Comparison of ENCODE assay signal across 12 cellular contexts in the genomic region with DNA sequence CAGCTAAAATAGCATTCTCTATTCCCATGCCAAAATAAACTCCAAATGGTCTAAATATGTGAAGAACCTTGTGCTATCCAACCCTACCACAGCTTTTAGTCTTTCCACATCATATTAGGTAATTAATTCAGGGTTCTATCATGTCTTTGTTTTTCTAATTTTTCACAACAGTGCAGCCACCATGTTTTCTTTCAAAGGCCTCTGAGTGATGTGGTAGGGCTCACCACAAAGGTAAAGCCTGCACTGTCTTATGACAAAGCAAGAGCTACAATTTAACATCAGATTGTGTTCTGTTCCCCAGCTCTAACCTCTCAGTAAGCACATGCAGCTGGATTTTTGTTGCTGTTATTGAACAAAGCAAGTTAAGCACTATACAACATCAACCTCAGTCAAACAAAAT. TPM values are rescaled to one million over a fixed set of nuclear protein-coding genes. Genes with fewer than 3 reads are reported as not detected.
DNase-seq lines count a peak whose midpoint lies in the region; ATAC-seq and TF ChIP-seq lines count a peak whose summit lies in the region.
"Had no signal": no experiment of that assay in that cellular context is flagged by ENCODE, and none has a peak within 500 bp of the region (broad histone marks: within the 10 kb centered on the region; RNA-seq: fewer than 3 reads in every experiment).

No MANE protein-coding gene starts in this region.

- H3K4me3 ChIP-seq in GM12864 (ENCODE audit: low read depth, low read length) (peak overlapping the region; percentile 14; the same call in 1 of the 2 replicates), Peyer's patch (no peak overlapping the region)

- TF ChIP-seq POLR2A in Peyer's patch (IDR thresholded peaks at IDR 0.05) = no peak

- no peaks in the 10 kb centered on the region for H3K9me3 ChIP-seq in Peyer's patch

- ATAC-seq in GM21515 (IDR thresholded peaks at IDR 0.05; ENCODE audit: unreplicated experiment) (peak; percentile 30), memory B cell (ENCODE audit: low read depth) (no peak), GM21381 (IDR thresholded peaks at IDR 0.05; ENCODE audit: unreplicated experiment) (no peak), HG02588 (IDR thresholded peaks at IDR 0.05; ENCODE audit: unreplicated experiment) (no peak)

- H3K27ac Mint-ChIP-seq in memory B cell = peak overlapping the region; percentile 90
- no peak overlapping the region for H3K27ac Mint-ChIP-seq in activated CD4-positive, alpha-beta T cell treated with anti-CD3 and anti-CD28 coated beads, Interleukin-2, amount 10 ng/mL, durations not matched to agents 24 days and 14 days
- H3K27ac Mint-ChIP-seq: CD4-positive, CD25-positive, alpha-beta regulatory T cell; T-cell had no signal

- H3K36me3 ChIP-seq in Peyer's patch = no peaks in the 10 kb centered on the region

- no peaks in the 10 kb centered on the region for H3K27me3 Mint-ChIP-seq in memory B cell
- H3K27me3 Mint-ChIP-seq in activated CD4-positive, alpha-beta T cell treated with anti-CD3 and anti-CD28 coated beads, Interleukin-2, amount 10 ng/mL, durations not matched to agents 24 days and 14 days = peaks cover 4% of the 10 kb centered on the region
- H3K27me3 Mint-ChIP-seq: CD4-positive, CD25-positive, alpha-beta regulatory T cell; T-cell had no signal

- H3K27me3 ChIP-seq in Peyer's patch = no peaks in the 10 kb centered on the region

- intact Hi-C loops in activated CD4-positive, alpha-beta T cell treated with anti-CD3 and anti-CD28 coated beads, Interleukin-2, amount 10 ng/mL, durations not matched to agents 24 days and 14 days (cut with micrococcal nuclease) = loop anchor here (5.0 kb wide), 1 partner anchor 52 kb away; the partner anchor contains the start of gene MEF2C

- DNase-seq in GM12864 (ENCODE audit: low read depth) (no peak), Peyer's patch (no peak), memory B cell (ENCODE audit: low spot score in 2 of 2) (no peak), DMS 273 treated with DMSO at 0.1 percent for 48 hours (lab: John Stamatoyannopoulos, UW) (no peak)
- no peak for DNase-seq in activated CD4-positive, alpha-beta T cell treated with anti-CD3 and anti-CD28 coated beads, Interleukin-2, amount 10 ng/mL, durations not matched to agents 24 days and 14 days
- DNase-seq: activated CD4-positive, alpha-beta T cell treated with anti-CD3 and anti-CD28 coated beads, Interleukin-2, amount 50 U/mL, for 4 hours; activated naive CD4-positive, alpha-beta T cell treated with Interleukin-2 at 50 U/mL for 16 hours; CD4-positive, CD25-positive, alpha-beta regulatory T cell; T-cell had no signal

- peak overlapping the region; percentile 59 for H3K4me3 Mint-ChIP-seq in memory B cell
- no peak overlapping the region for H3K4me3 Mint-ChIP-seq in activated CD4-positive, alpha-beta T cell treated with anti-CD3 and anti-CD28 coated beads, Interleukin-2, amount 10 ng/mL, durations not matched to agents 24 days and 14 days
- H3K4me3 Mint-ChIP-seq: CD4-positive, CD25-positive, alpha-beta regulatory T cell; T-cell had no signal

- peaks cover 5% of the 10 kb centered on the region for H3K36me3 Mint-ChIP-seq in memory B cell
- H3K36me3 Mint-ChIP-seq in activated CD4-positive, alpha-beta T cell treated with anti-CD3 and anti-CD28 coated beads, Interleukin-2, amount 10 ng/mL, durations not matched to agents 24 days and 14 days (ENCODE audit: low read depth) = no peaks in the 10 kb centered on the region
- H3K36me3 Mint-ChIP-seq: CD4-positive, CD25-positive, alpha-beta regulatory T cell; T-cell had no signal

- peak overlapping the region; percentile 26 to 74 (median 53) for H3K27ac ChIP-seq in Peyer's patch

- peaks cover 47% of the 10 kb centered on the region for H3K4me1 Mint-ChIP-seq in memory B cell
- peaks cover 38% of the 10 kb centered on the region for H3K4me1 Mint-ChIP-seq in activated CD4-positive, alpha-beta T cell treated with anti-CD3 and anti-CD28 coated beads, Interleukin-2, amount 10 ng/mL, durations not matched to agents 24 days and 14 days

- no peaks in the 10 kb centered on the region for H3K9me3 Mint-ChIP-seq in memory B cell
- H3K9me3 Mint-ChIP-seq in activated CD4-positive, alpha-beta T cell treated with anti-CD3 and anti-CD28 coated beads, Interleukin-2, amount 10 ng/mL, durations not matched to agents 24 days and 14 days = no peaks in the 10 kb centered on the region
- H3K9me3 Mint-ChIP-seq: CD4-positive, CD25-positive, alpha-beta regulatory T cell; T-cell had no signal

- peaks cover 0 to 5% (median 0%) of the 10 kb centered on the region in 4 donors for H3K4me1 ChIP-seq in Peyer's patch

- TF ChIP-seq CTCF in GM12864 (IDR thresholded peaks at IDR 0.05; ENCODE audit: low read depth, low read length, missing control alignments) (no peak), Peyer's patch (IDR thresholded peaks at IDR 0.05) (no peak)

RNA-seq across cellular contexts. Expression of gene MEF2C, which starts 52.4 kb away (rescaled TPM):
- 100 to 1,000 TPM in 1 of 4 donors, 10 to 100 TPM in 2, 1 to 10 TPM in 1; 5.4 to 137 (median 14.4) TPM for total RNA-seq in Peyer's patch
- total RNA-seq in activated CD4-positive, alpha-beta T cell treated with anti-CD3 and anti-CD28 coated beads, Interleukin-2, amount 10 ng/mL, durations not matched to agents 24 days and 14 days = 0.33 and 0.71 TPM in 2 replicates
